ENCODE assay signal across 8 cellular contexts in the genomic region with DNA sequence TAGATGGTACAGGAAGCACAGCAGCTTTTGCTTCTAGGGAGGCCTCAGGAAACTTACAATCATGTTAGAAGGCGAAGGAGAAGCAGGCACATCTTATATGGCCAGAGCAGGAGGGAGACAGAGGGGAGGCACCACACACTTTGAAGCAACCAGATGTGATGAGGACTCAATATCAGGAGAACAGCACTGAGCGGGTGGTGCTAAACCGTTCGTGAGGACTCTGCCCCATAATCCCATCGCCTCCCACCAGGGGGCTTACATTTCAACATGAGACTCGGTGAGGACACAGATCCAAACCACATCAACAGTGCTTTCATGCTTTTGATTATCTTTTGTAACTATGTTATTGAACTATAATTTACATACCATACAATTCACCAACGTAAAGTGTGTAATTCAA. TPM values are rescaled to one million over a fixed set of nuclear protein-coding genes. Genes with fewer than 3 reads are reported as not detected.
DNase-seq lines count a peak whose midpoint lies in the region; ATAC-seq and TF ChIP-seq lines count a peak whose summit lies in the region.

No MANE protein-coding gene starts in this region.

- H3K4me1 ChIP-seq in RWPE2 (ENCODE audit: insufficient read depth, poor library complexity, severe bottlenecking) (no peaks in the 10 kb centered on the region), skeletal muscle satellite cell (ENCODE audit: control insufficient read depth, insufficient read depth, low read length) (peaks cover 34% of the 10 kb centered on the region), Peyer's patch (no peaks in the 10 kb centered on the region)

- H3K27me3 ChIP-seq in RWPE2 (ENCODE audit: insufficient read depth, poor library complexity, severe bottlenecking), result no peaks in the 10 kb centered on the region
- H3K27me3 ChIP-seq in skeletal muscle satellite cell (ENCODE audit: control insufficient read depth, insufficient read depth, low read length), result no peaks in the 10 kb centered on the region
- no peaks in the 10 kb centered on the region for H3K27me3 ChIP-seq in Peyer's patch

- TF ChIP-seq POLR2A in Peyer's patch (IDR thresholded peaks at IDR 0.05), result no peak

- peak; percentile 24; the same call in 1 of the 3 replicates for ATAC-seq in RWPE2 (ENCODE audit: low read depth)
- ATAC-seq in HG03520 (IDR thresholded peaks at IDR 0.05; ENCODE audit: unreplicated experiment), result no peak

- H3K4me3 ChIP-seq in RWPE2 (ENCODE audit: severe bottlenecking), result no peak overlapping the region
- no peak overlapping the region for H3K4me3 ChIP-seq in choroid plexus epithelial cell (ENCODE audit: low read depth, low read length)
- H3K4me3 ChIP-seq in skeletal muscle satellite cell (ENCODE audit: low read length), result no peak overlapping the region
- no peak overlapping the region for H3K4me3 ChIP-seq in Peyer's patch

- H3K27ac ChIP-seq in RWPE2 (ENCODE audit: poor library complexity, severe bottlenecking) (no peak overlapping the region), Peyer's patch (peak overlapping the region in 2 of 4 donors; percentile 20)

- no peaks in the 10 kb centered on the region for H3K9me3 ChIP-seq in RWPE2 (ENCODE audit: severe bottlenecking)
- no peaks in the 10 kb centered on the region for H3K9me3 ChIP-seq in skeletal muscle satellite cell (replicated peaks; ENCODE audit: low read length)
- H3K9me3 ChIP-seq in Peyer's patch, result no peaks in the 10 kb centered on the region

- DNase-seq in GM03348 (ENCODE audit: low spot score), result peak; percentile 19
- DNase-seq in RWPE2 (ENCODE audit: low spot score), result no peak
- DNase-seq in choroid plexus epithelial cell (ENCODE audit: low read depth), result peak; percentile 64
- DNase-seq in NCI-H2081 (lab: John Stamatoyannopoulos, UW), result no peak
- DNase-seq in NCI-H2196 (lab: John Stamatoyannopoulos, UW; ENCODE audit: unreplicated experiment), result no peak
- no peak for DNase-seq in Peyer's patch

- TF ChIP-seq CTCF in RWPE2 (IDR thresholded peaks at IDR 0.05; ENCODE audit: poor library complexity, severe bottlenecking) (peak; percentile 6), choroid plexus epithelial cell (conservative IDR thresholded peaks at IDR 0.05; ENCODE audit: low read depth, low read length) (peak; percentile 62), Peyer's patch (IDR thresholded peaks at IDR 0.05) (no peak)

- H3K4me2 ChIP-seq in skeletal muscle satellite cell (ENCODE audit: low read length), result peak overlapping the region; percentile 73

- H3K36me3 ChIP-seq in RWPE2 (ENCODE audit: low read depth) (peaks cover 39% of the 10 kb centered on the region), skeletal muscle satellite cell (ENCODE audit: insufficient read depth, low read length) (peaks cover 47% of the 10 kb centered on the region), Peyer's patch (peaks cover 0 to 57% (median 0%) of the 10 kb centered on the region in 3 donors)

- H3K9ac ChIP-seq in skeletal muscle satellite cell (ENCODE audit: low read depth, low read length), result peak overlapping the region; percentile 47

RNA-seq across cellular contexts. Expression of a gene that starts 7.6 kb away (rescaled TPM):
- total RNA-seq in skeletal muscle satellite cell (2012; rRNA removed), result 12.5 and 15.2 TPM in 2 replicates
- 10 to 100 TPM in 3 of 4 donors, 1 to 10 TPM in 1; 7.7 to 51.2 (median 23.5) TPM for total RNA-seq in Peyer's patch

RNA-seq across cellular contexts. Expression of a gene that starts 31.2 kb away (rescaled TPM):
- total RNA-seq in skeletal muscle satellite cell (2012; rRNA removed), result 36.5 and 40.6 TPM in 2 replicates
- 100 to 1,000 TPM in 1 of 4 donors, 10 to 100 TPM in 3; 42.9 to 120 (median 81.9) TPM for total RNA-seq in Peyer's patch

RNA-seq across cellular contexts. Expression of a gene that starts 44.9 kb away (rescaled TPM):
- total RNA-seq in skeletal muscle satellite cell (2012; rRNA removed), result 2.3 and 3.5 TPM in 2 replicates
- total RNA-seq in Peyer's patch, result 10 to 100 TPM in 1 of 4 donors, 1 to 10 TPM in 3; 4.1 to 27.5 (median 8.9) TPM

Comparison
In these comparisons a context has a peak if more than half of its experiments do, and no peak if none do; other contexts are left out.
1. DNase-seq: peak in GM03348 (single experiment) and choroid plexus epithelial cell (single experiment); none in RWPE2 (single experiment), NCI-H2081 (0 of 2), NCI-H2196 (single experiment) and Peyer's patch (0 of 3).
2. CTCF ChIP-seq: peak in RWPE2 (single experiment) and choroid plexus epithelial cell (single experiment); none in Peyer's patch (0 of 6).